ENCODE assay signal across 1 cellular context in the genomic region with DNA sequence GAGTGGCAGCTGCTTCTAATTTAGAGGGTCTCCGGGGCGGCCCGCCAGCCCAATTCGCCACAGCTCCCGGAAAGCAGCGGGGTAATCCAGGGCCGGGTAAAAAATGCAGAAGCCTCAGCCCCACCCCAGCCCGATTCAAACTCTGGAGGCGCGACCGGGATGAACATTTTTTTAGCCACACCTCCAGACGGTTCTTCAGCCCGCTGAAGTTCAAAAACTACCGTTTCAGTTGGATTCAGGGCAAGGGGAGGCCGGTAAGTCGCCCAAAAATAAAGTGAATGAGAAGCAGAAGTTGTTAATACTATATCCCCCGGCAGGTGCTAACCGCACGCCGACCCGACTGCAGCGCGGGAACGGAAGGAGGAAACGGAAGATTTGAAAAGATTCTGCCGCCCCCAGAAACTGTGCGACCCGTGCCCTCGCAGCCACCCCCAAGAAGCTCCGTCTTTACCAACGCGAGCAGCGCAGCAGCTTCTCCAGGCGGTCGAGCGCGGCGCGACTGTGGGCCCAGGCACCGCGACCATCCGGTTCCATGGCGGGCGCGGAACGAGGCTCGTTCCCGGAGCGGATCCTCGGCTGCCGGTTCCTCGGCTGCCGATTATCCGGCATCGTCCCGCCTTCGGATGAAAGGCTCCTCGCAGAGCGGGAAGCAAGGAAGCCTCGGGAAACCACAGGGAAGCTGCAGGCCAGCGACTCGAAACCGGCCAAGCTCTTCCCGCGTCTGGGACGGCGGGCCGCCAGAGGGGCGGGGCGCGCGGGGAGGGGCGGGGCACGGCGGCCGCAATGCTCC.
TF ChIP-seq lines count a peak whose summit lies in the region.

A gene (minus strand): TSS at position 723 of the 790 bp plus-strand sequence. CDS start 114 bp downstream, at position 609.

TF ChIP-seq in HEK293, 187 proteins besides CTCF, POLR2A, EP300 and RAD21 (continued from another document and continues in another):
- TF ChIP-seq, protein P1, sequence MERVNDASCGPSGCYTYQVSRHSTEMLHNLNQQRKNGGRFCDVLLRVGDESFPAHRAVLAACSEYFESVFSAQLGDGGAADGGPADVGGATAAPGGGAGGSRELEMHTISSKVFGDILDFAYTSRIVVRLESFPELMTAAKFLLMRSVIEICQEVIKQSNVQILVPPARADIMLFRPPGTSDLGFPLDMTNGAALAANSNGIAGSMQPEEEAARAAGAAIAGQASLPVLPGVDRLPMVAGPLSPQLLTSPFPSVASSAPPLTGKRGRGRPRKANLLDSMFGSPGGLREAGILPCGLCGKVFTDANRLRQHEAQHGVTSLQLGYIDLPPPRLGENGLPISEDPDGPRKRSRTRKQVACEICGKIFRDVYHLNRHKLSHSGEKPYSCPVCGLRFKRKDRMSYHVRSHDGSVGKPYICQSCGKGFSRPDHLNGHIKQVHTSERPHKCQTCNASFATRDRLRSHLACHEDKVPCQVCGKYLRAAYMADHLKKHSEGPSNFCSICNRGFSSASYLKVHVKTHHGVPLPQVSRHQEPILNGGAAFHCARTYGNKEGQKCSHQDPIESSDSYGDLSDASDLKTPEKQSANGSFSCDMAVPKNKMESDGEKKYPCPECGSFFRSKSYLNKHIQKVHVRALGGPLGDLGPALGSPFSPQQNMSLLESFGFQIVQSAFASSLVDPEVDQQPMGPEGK (tag by site-specific recombination; IDR thresholded peaks at IDR 0.05) = no peak
- TF ChIP-seq ZNF791 (tag by site-specific recombination; IDR thresholded peaks at IDR 0.05) (no peak), ZSCAN23 (tag by site-specific recombination; IDR thresholded peaks at IDR 0.05) (no peak), KLF9 (tag by site-specific recombination; IDR thresholded peaks at IDR 0.05; ENCODE audit: low read depth) (no peak; the same call in 1 of the 2 replicates), ZNF664 (tag by site-specific recombination; IDR thresholded peaks at IDR 0.05) (no peak), ZSCAN16 (tag by site-specific recombination; IDR thresholded peaks at IDR 0.05) (no peak), ZNF747 (tag by site-specific recombination; IDR thresholded peaks at IDR 0.05) (no peak), IKZF3 (tag by site-specific recombination; IDR thresholded peaks at IDR 0.05) (peak; percentile 90), ZNF404 (tag by site-specific recombination; IDR thresholded peaks at IDR 0.05) (no peak), ZNF211 (tag by site-specific recombination; IDR thresholded peaks at IDR 0.05; ENCODE audit: low read depth) (no peak), ZNF350 (tag by site-specific recombination; IDR thresholded peaks at IDR 0.05) (no peak), ZNF529 (tag by site-specific recombination; IDR thresholded peaks at IDR 0.05; ENCODE audit: insufficient replicate concordance) (no peak), ZNF324 (tag by site-specific recombination; IDR thresholded peaks at IDR 0.05) (no peak), ZIC2 (tag by site-specific recombination; IDR thresholded peaks at IDR 0.05) (no peak), ZBTB20 (tag by site-specific recombination; IDR thresholded peaks at IDR 0.05) (peak; percentile 47), ZNF302 (tag by site-specific recombination; IDR thresholded peaks at IDR 0.05; ENCODE audit: low read depth) (no peak), ZNF629 (tag by site-specific recombination; IDR thresholded peaks at IDR 0.05) (0 out of 2 replicates have a peak, but pooled peaks have one; percentile 15), ZNF654 (tag by site-specific recombination; IDR thresholded peaks at IDR 0.05; ENCODE audit: low read depth) (no peak), ZFHX2 (tag by site-specific recombination; conservative IDR thresholded peaks at IDR 0.05) (peak; percentile 33; the same call in 1 of the 2 replicates), ZNF792 (tag by site-specific recombination; IDR thresholded peaks at IDR 0.05) (no peak), ZNF266 (tag by site-specific recombination; IDR thresholded peaks at IDR 0.05; ENCODE audit: low read depth) (no peak), YY1 (tag by site-specific recombination; IDR thresholded peaks at IDR 0.05) (peak; percentile 51; the same call in 1 of the 2 replicates), ZXDB (tag by site-specific recombination; IDR thresholded peaks at IDR 0.05) (peak; percentile 30; the same call in 1 of the 2 replicates), ZNF768 (tag by site-specific recombination; IDR thresholded peaks at IDR 0.05) (no peak), GFI1B (tag by site-specific recombination; IDR thresholded peaks at IDR 0.05) (no peak), ZNF560 (tag by site-specific recombination; IDR thresholded peaks at IDR 0.05; ENCODE audit: borderline replicate concordance) (no peak), ZNF510 (tag by site-specific recombination; IDR thresholded peaks at IDR 0.05; ENCODE audit: insufficient replicate concordance) (no peak), ZNF610 (tag by site-specific recombination; IDR thresholded peaks at IDR 0.05; ENCODE audit: borderline replicate concordance) (no peak), ZNF544 (tag by site-specific recombination; IDR thresholded peaks at IDR 0.05) (no peak), ZNF239 (tag by site-specific recombination; IDR thresholded peaks at IDR 0.05) (no peak), ZNF423 (tag by site-specific recombination; IDR thresholded peaks at IDR 0.05) (no peak), ZNF2 (tag by site-specific recombination; IDR thresholded peaks at IDR 0.05) (peak; percentile 77; the same call in 1 of the 2 replicates), ZNF514 (tag by site-specific recombination; IDR thresholded peaks at IDR 0.05) (no peak), ZNF76 (tag by site-specific recombination; IDR thresholded peaks at IDR 0.05; ENCODE audit: borderline replicate concordance, low read depth) (no peak; the same call in 1 of the 2 replicates), SCRT1 (tag by site-specific recombination; IDR thresholded peaks at IDR 0.05; ENCODE audit: borderline replicate concordance) (no peak), ZNF558 (tag by site-specific recombination; IDR thresholded peaks at IDR 0.05) (no peak), OVOL3 (tag by site-specific recombination; IDR thresholded peaks at IDR 0.05) (no peak)
- TF ChIP-seq, protein P2, sequence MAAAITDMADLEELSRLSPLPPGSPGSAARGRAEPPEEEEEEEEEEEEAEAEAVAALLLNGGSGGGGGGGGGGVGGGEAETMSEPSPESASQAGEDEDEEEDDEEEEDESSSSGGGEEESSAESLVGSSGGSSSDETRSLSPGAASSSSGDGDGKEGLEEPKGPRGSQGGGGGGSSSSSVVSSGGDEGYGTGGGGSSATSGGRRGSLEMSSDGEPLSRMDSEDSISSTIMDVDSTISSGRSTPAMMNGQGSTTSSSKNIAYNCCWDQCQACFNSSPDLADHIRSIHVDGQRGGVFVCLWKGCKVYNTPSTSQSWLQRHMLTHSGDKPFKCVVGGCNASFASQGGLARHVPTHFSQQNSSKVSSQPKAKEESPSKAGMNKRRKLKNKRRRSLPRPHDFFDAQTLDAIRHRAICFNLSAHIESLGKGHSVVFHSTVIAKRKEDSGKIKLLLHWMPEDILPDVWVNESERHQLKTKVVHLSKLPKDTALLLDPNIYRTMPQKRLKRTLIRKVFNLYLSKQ (tag by site-specific recombination; IDR thresholded peaks at IDR 0.05; ENCODE audit: borderline replicate concordance) = no peak
- TF ChIP-seq, protein P3, sequence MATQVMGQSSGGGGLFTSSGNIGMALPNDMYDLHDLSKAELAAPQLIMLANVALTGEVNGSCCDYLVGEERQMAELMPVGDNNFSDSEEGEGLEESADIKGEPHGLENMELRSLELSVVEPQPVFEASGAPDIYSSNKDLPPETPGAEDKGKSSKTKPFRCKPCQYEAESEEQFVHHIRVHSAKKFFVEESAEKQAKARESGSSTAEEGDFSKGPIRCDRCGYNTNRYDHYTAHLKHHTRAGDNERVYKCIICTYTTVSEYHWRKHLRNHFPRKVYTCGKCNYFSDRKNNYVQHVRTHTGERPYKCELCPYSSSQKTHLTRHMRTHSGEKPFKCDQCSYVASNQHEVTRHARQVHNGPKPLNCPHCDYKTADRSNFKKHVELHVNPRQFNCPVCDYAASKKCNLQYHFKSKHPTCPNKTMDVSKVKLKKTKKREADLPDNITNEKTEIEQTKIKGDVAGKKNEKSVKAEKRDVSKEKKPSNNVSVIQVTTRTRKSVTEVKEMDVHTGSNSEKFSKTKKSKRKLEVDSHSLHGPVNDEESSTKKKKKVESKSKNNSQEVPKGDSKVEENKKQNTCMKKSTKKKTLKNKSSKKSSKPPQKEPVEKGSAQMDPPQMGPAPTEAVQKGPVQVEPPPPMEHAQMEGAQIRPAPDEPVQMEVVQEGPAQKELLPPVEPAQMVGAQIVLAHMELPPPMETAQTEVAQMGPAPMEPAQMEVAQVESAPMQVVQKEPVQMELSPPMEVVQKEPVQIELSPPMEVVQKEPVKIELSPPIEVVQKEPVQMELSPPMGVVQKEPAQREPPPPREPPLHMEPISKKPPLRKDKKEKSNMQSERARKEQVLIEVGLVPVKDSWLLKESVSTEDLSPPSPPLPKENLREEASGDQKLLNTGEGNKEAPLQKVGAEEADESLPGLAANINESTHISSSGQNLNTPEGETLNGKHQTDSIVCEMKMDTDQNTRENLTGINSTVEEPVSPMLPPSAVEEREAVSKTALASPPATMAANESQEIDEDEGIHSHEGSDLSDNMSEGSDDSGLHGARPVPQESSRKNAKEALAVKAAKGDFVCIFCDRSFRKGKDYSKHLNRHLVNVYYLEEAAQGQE (tag by site-specific recombination; IDR thresholded peaks at IDR 0.05) = no peak
- TF ChIP-seq, protein P4, sequence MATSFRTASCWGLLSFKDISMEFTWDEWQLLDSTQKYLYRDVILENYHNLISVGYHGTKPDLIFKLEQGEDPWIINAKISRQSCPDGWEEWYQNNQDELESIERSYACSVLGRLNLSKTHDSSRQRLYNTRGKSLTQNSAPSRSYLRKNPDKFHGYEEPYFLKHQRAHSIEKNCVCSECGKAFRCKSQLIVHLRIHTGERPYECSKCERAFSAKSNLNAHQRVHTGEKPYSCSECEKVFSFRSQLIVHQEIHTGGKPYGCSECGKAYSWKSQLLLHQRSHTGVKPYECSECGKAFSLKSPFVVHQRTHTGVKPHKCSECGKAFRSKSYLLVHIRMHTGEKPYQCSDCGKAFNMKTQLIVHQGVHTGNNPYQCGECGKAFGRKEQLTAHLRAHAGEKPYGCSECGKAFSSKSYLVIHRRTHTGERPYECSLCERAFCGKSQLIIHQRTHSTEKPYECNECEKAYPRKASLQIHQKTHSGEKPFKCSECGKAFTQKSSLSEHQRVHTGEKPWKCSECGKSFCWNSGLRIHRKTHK (tag by site-specific recombination; IDR thresholded peaks at IDR 0.05) = no peak
- TF ChIP-seq, protein P5, sequence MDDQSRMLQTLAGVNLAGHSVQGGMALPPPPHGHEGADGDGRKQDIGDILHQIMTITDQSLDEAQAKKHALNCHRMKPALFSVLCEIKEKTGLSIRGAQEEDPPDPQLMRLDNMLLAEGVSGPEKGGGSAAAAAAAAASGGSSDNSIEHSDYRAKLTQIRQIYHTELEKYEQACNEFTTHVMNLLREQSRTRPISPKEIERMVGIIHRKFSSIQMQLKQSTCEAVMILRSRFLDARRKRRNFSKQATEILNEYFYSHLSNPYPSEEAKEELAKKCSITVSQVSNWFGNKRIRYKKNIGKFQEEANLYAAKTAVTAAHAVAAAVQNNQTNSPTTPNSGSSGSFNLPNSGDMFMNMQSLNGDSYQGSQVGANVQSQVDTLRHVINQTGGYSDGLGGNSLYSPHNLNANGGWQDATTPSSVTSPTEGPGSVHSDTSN (CRISPR knock-in tag; IDR thresholded peaks at IDR 0.05) = no peak
- TF ChIP-seq, protein P6, sequence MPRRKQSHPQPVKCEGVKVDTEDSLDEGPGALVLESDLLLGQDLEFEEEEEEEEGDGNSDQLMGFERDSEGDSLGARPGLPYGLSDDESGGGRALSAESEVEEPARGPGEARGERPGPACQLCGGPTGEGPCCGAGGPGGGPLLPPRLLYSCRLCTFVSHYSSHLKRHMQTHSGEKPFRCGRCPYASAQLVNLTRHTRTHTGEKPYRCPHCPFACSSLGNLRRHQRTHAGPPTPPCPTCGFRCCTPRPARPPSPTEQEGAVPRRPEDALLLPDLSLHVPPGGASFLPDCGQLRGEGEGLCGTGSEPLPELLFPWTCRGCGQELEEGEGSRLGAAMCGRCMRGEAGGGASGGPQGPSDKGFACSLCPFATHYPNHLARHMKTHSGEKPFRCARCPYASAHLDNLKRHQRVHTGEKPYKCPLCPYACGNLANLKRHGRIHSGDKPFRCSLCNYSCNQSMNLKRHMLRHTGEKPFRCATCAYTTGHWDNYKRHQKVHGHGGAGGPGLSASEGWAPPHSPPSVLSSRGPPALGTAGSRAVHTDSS (tag by site-specific recombination; IDR thresholded peaks at IDR 0.05) = no peak
- TF ChIP-seq, protein P7, sequence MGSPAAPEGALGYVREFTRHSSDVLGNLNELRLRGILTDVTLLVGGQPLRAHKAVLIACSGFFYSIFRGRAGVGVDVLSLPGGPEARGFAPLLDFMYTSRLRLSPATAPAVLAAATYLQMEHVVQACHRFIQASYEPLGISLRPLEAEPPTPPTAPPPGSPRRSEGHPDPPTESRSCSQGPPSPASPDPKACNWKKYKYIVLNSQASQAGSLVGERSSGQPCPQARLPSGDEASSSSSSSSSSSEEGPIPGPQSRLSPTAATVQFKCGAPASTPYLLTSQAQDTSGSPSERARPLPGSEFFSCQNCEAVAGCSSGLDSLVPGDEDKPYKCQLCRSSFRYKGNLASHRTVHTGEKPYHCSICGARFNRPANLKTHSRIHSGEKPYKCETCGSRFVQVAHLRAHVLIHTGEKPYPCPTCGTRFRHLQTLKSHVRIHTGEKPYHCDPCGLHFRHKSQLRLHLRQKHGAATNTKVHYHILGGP (tag by site-specific recombination; IDR thresholded peaks at IDR 0.05) = no peak
- TF ChIP-seq, protein P8, sequence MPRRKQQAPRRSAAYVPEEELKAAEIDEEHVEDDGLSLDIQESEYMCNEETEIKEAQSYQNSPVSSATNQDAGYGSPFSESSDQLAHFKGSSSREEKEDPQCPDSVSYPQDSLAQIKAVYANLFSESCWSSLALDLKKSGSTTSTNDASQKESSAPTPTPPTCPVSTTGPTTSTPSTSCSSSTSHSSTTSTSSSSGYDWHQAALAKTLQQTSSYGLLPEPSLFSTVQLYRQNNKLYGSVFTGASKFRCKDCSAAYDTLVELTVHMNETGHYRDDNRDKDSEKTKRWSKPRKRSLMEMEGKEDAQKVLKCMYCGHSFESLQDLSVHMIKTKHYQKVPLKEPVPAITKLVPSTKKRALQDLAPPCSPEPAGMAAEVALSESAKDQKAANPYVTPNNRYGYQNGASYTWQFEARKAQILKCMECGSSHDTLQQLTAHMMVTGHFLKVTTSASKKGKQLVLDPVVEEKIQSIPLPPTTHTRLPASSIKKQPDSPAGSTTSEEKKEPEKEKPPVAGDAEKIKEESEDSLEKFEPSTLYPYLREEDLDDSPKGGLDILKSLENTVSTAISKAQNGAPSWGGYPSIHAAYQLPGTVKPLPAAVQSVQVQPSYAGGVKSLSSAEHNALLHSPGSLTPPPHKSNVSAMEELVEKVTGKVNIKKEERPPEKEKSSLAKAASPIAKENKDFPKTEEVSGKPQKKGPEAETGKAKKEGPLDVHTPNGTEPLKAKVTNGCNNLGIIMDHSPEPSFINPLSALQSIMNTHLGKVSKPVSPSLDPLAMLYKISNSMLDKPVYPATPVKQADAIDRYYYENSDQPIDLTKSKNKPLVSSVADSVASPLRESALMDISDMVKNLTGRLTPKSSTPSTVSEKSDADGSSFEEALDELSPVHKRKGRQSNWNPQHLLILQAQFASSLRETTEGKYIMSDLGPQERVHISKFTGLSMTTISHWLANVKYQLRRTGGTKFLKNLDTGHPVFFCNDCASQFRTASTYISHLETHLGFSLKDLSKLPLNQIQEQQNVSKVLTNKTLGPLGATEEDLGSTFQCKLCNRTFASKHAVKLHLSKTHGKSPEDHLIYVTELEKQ (tag by site-specific recombination; IDR thresholded peaks at IDR 0.05; ENCODE audit: borderline replicate concordance) = no peak
